ENCODE assay signal across 8 cellular contexts in genomic region chr19:12202250-12202649, GRCh38. TPM values are rescaled to one million over a fixed set of nuclear protein-coding genes. Genes with fewer than 3 reads are reported as not detected.
DNase-seq lines count a peak whose midpoint lies in the region; ATAC-seq and TF ChIP-seq lines count a peak whose summit lies in the region.

No MANE protein-coding gene starts in this region.

- no peaks in the 10 kb centered on the region for H3K4me1 ChIP-seq in right atrium auricular region
- no peaks in the 10 kb centered on the region for H3K4me1 ChIP-seq in liver (ENCODE audit: control insufficient read depth in 4 of 4, insufficient read depth in 4 of 4, low read length in 3 of 4)

- peaks cover 0 to 9% of the 10 kb centered on the region in 2 donors for H3K9me3 ChIP-seq in right atrium auricular region
- peaks cover 0 to 31% (median 17%) of the 10 kb centered on the region in 4 donors for H3K9me3 ChIP-seq in liver (ENCODE audit: control insufficient read depth in 4 of 4, low read length in 3 of 4)

- H3K27me3 Mint-ChIP-seq in activated T-cell treated with anti-CD3 and anti-CD28 coated beads, Interleukin-2, amount 50 U/mL, for 72 hours (ENCODE audit: low read depth), result no peaks in the 10 kb centered on the region

- H3K27me3 ChIP-seq in right atrium auricular region, result no peaks in the 10 kb centered on the region
- H3K27me3 ChIP-seq in liver (ENCODE audit: control insufficient read depth in 4 of 4, insufficient read depth in 4 of 4, low read length in 3 of 4), result no peaks in the 10 kb centered on the region

- no peak overlapping the region for H3K4me3 Mint-ChIP-seq in activated T-cell treated with anti-CD3 and anti-CD28 coated beads, Interleukin-2, amount 50 U/mL, for 72 hours

- H3K36me3 ChIP-seq in right atrium auricular region (no peaks in the 10 kb centered on the region), liver (ENCODE audit: control insufficient read depth in 4 of 4, insufficient read depth in 3 of 4, low read depth in 1 of 4, low read length in 3 of 4) (peaks cover 0 to 8% (median under 1%) of the 10 kb centered on the region in 4 donors)

- no peak overlapping the region for H3K4me3 ChIP-seq in right atrium auricular region
- H3K4me3 ChIP-seq in liver (ENCODE audit: low read depth in 1 of 3, low read length in 3 of 3), result no peak overlapping the region

- intact Hi-C loops in Right ventricle myocardium superior (cut with DNase I), result no loop called here

- no peak overlapping the region for H3K27ac Mint-ChIP-seq in activated T-cell treated with anti-CD3 and anti-CD28 coated beads, Interleukin-2, amount 50 U/mL, for 72 hours

- H3K27ac ChIP-seq in right atrium auricular region, result no peak overlapping the region
- no peak overlapping the region for H3K27ac ChIP-seq in liver (ENCODE audit: low read depth in 1 of 2, low read length in 2 of 2)

- peak; percentile 46 for DNase-seq in Right ventricle myocardium superior
- DNase-seq in right atrium auricular region (ENCODE audit: low spot score), result no peak
- peak; percentile 55 to 66 for DNase-seq in activated T-cell treated with anti-CD3 and anti-CD28 coated beads, Interleukin-2, amount 50 U/mL, for 72 hours
- DNase-seq in amygdala (lab: John Stamatoyannopoulos, UW), result no peak
- no peak for DNase-seq in AG20443 (ENCODE audit: low spot score)

- H3K4me1 Mint-ChIP-seq in activated T-cell treated with anti-CD3 and anti-CD28 coated beads, Interleukin-2, amount 50 U/mL, for 72 hours (ENCODE audit: low read depth), result peaks cover 19% of the 10 kb centered on the region

- peak in 1 of 2 donors; percentile 47 for TF ChIP-seq CTCF in right atrium auricular region (IDR thresholded peaks at IDR 0.05)
- TF ChIP-seq CTCF in liver (IDR thresholded peaks at IDR 0.05; ENCODE audit: low read depth, low read length, missing input control), result peak; percentile 50

- ATAC-seq in Right ventricle myocardium superior (ENCODE audit: poor library complexity), result peak; percentile 75
- ATAC-seq in activated T-cell treated with anti-CD3 and anti-CD28 coated beads, Interleukin-2, amount 50 U/mL, for 72 hours (replicated peaks in 1 of 2), result peak; percentile 82 to 86
- ATAC-seq in GM21576 (IDR thresholded peaks at IDR 0.05; ENCODE audit: unreplicated experiment), result no peak
- ATAC-seq in GM21717 (IDR thresholded peaks at IDR 0.05; ENCODE audit: unreplicated experiment), result no peak

- H3K36me3 Mint-ChIP-seq in activated T-cell treated with anti-CD3 and anti-CD28 coated beads, Interleukin-2, amount 50 U/mL, for 72 hours (ENCODE audit: insufficient read depth in 2 of 2), result peaks cover 20 to 27% of the 10 kb centered on the region in 2 donors

- H3K9ac ChIP-seq in liver (ENCODE audit: low read depth in 1 of 2, low read length in 2 of 2), result no peak overlapping the region

- peak; percentile 71 to 77 for TF ChIP-seq RAD21 in liver (IDR thresholded peaks at IDR 0.05)

- 38% methylated on average over 4 of the region's 4 CpGs for WGBS in liver

- H3K9me3 Mint-ChIP-seq in activated T-cell treated with anti-CD3 and anti-CD28 coated beads, Interleukin-2, amount 50 U/mL, for 72 hours, result peaks cover 14 to 19% of the 10 kb centered on the region in 2 donors

TF ChIP-seq in liver, 16 proteins besides CTCF, POLR2A, EP300 and RAD21:
- TF ChIP-seq GABPA (IDR thresholded peaks at IDR 0.05 in 1 of 2, conservative IDR thresholded peaks at IDR 0.05 in 1 of 2), result no peak
- TF ChIP-seq ATF3 (IDR thresholded peaks at IDR 0.05), result no peak
- no peak for TF ChIP-seq FOXA1 (IDR thresholded peaks at IDR 0.05)
- no peak for TF ChIP-seq RXRA (IDR thresholded peaks at IDR 0.05)
- no peak for TF ChIP-seq EGR1 (IDR thresholded peaks at IDR 0.05; ENCODE audit: low read depth in 2 of 2)
- TF ChIP-seq HNF4A (conservative IDR thresholded peaks at IDR 0.05), result no peak
- TF ChIP-seq FOXA2 (IDR thresholded peaks at IDR 0.05), result no peak
- TF ChIP-seq SP1 (IDR thresholded peaks at IDR 0.05), result no peak
- TF ChIP-seq HNF4G (IDR thresholded peaks at IDR 0.05), result no peak

RNA-seq across cellular contexts. Expression of gene ZNF136, which starts 39.4 kb away (rescaled TPM):
- total RNA-seq in Right ventricle myocardium superior, result 4.2 TPM
- 1 to 10 TPM; 3.2 to 3.6 TPM for total RNA-seq in right atrium auricular region
- total RNA-seq in activated T-cell treated with anti-CD3 and anti-CD28 coated beads, Interleukin-2, amount 50 U/mL, for 72 hours, result 10 to 100 TPM; 17.0 to 19.8 TPM
- total RNA-seq in liver, result 1 to 10 TPM; 4.5 to 5.8 TPM
- 1 to 10 TPM in 1 of 2 donors, under 1 TPM in 1; 0.92 to 2.1 TPM for polyA plus RNA-seq in liver

RNA-seq across cellular contexts. Expression of gene ZNF625, which starts 45.7 kb away (rescaled TPM):
- total RNA-seq in Right ventricle myocardium superior, result 3.2 TPM
- total RNA-seq in right atrium auricular region, result 1 to 10 TPM; 3.2 to 6.3 TPM
- 1 to 10 TPM; 3.2 to 4.9 TPM for total RNA-seq in activated T-cell treated with anti-CD3 and anti-CD28 coated beads, Interleukin-2, amount 50 U/mL, for 72 hours
- total RNA-seq in liver, result 1 to 10 TPM; 2.5 to 3.8 TPM
- polyA plus RNA-seq in liver, result under 1 TPM in 1 of 2 donors, not detected in 1; 0.20 TPM

Comparison
In these comparisons a context has a peak if more than half of its experiments do, and no peak if none do; other contexts are left out.
1. DNase-seq: peak in Right ventricle myocardium superior (single experiment) and activated T-cell treated with anti-CD3 and anti-CD28 coated beads, Interleukin-2, amount 50 U/mL, for 72 hours (2 of 2); none in right atrium auricular region (single experiment), amygdala (0 of 56) and AG20443 (single experiment).
2. ATAC-seq: peak in Right ventricle myocardium superior (single experiment) and activated T-cell treated with anti-CD3 and anti-CD28 coated beads, Interleukin-2, amount 50 U/mL, for 72 hours (2 of 2); none in GM21576 (single experiment) and GM21717 (single experiment).